23 cellular contexts compared by ENCODE assay signal in the genomic region with DNA sequence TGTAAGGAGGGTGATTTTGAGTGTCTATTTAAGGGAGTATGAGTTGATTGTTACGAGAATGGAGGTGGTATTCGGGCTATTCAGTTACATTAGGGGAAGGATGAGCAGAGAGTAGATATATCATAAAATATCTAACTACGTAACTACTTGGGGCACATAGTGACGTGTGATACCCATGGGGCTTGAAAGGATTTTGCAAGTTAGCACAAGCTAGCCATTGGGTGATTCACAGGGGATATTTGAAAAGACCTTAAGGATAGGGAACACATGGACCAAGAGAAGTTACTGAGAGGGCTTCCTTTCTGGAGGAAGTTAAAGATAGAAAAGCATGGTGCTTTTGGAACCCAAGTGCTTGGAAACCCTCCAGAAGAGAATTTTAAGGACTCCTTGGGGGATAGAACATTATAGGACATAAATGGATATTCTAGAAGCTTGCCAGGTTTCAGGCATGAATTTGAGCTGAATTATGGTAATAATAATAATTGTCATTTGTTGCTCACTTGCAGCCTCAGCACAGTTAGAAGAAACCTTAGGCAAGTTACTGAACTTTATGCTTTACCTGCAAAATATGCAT.
"Had no signal": no experiment of that assay in that cellular context is flagged by ENCODE, and none has a peak within 500 bp of the region (broad histone marks: within the 10 kb centered on the region; RNA-seq: fewer than 3 reads in every experiment).

No MANE protein-coding gene starts in this region.

- H3K4me3 Mint-ChIP-seq: activated naive CD8-positive, alpha-beta T cell treated with anti-CD3 and anti-CD28 coated beads, Interleukin-2, amount 10 ng/mL, durations not matched to agents 7 days and 5 days; naive thymus-derived CD4-positive, alpha-beta T cell; T-helper 2 cell treated with Interferon-gamma antibody and Interleukin-4, amounts not matched to agents 5 μg/mL and 100 μg/mL, for 36 hours had no signal

- H3K36me3 Mint-ChIP-seq: activated naive CD8-positive, alpha-beta T cell treated with anti-CD3 and anti-CD28 coated beads, Interleukin-2, amount 10 ng/mL, durations not matched to agents 7 days and 5 days had no signal

- ATAC-seq: gastrocnemius medialis; left cardiac atrium; left ventricle myocardium superior; naive thymus-derived CD4-positive, alpha-beta T cell; right cardiac atrium; stimulated activated naive CD8-positive, alpha-beta T cell treated with anti-CD3 and anti-CD28 coated beads, Interleukin-15, Interleukin-2, amounts not matched to agents 100 U/mL and 50 U/mL, for 24 hours had no signal

- H3K4me3 ChIP-seq: esophagus muscularis mucosa, gastrocnemius medialis, spleen, testis, transverse colon had no signal

- DNase-seq: activated CD4-positive, alpha-beta T cell treated with anti-CD3 and anti-CD28 coated beads for 48 hours; activated CD4-positive, alpha-beta T cell treated with anti-CD3 and anti-CD28 coated beads, Interleukin-2, amount 50 U/mL, for 48 hours; activated CD4-positive, CD25-positive, alpha-beta regulatory T cell; activated CD8-positive, alpha-beta memory T cell treated with anti-CD3 and anti-CD28 coated beads for 24 hours; activated effector memory CD4-positive, alpha-beta T cell treated with Interleukin-2 at 50 U/mL for 16 hours; activated naive CD4-positive, alpha-beta T cell treated with Interleukin-2 at 50 U/mL for 16 hours; activated naive CD8-positive, alpha-beta T cell treated with anti-CD3 and anti-CD28 coated beads, Interleukin-2, amount 10 ng/mL, durations not matched to agents 7 days and 5 days; brain microvascular endothelial cell; central memory CD4-positive, alpha-beta T cell; gastrocnemius medialis; glutamatergic neuron; islet precursor cell; left cardiac atrium; left ventricle myocardium superior; naive thymus-derived CD4-positive, alpha-beta T cell; right cardiac atrium; spleen; stimulated activated naive CD8-positive, alpha-beta T cell treated with anti-CD3 and anti-CD28 coated beads, Interleukin-15, Interleukin-2, amounts not matched to agents 100 U/mL and 50 U/mL, for 24 hours; T-helper 1 cell; testis; transverse colon had no signal

- H3K27me3 Mint-ChIP-seq: activated naive CD8-positive, alpha-beta T cell treated with anti-CD3 and anti-CD28 coated beads, Interleukin-2, amount 10 ng/mL, durations not matched to agents 7 days and 5 days; naive thymus-derived CD4-positive, alpha-beta T cell had no signal

- H3K9me3 Mint-ChIP-seq: activated naive CD8-positive, alpha-beta T cell treated with anti-CD3 and anti-CD28 coated beads, Interleukin-2, amount 10 ng/mL, durations not matched to agents 7 days and 5 days; naive thymus-derived CD4-positive, alpha-beta T cell; T-helper 2 cell treated with Interferon-gamma antibody and Interleukin-4, amounts not matched to agents 5 μg/mL and 100 μg/mL, for 36 hours had no signal

- H3K27ac Mint-ChIP-seq: activated naive CD8-positive, alpha-beta T cell treated with anti-CD3 and anti-CD28 coated beads, Interleukin-2, amount 10 ng/mL, durations not matched to agents 7 days and 5 days; T-helper 2 cell treated with Interferon-gamma antibody and Interleukin-4, amounts not matched to agents 5 μg/mL and 100 μg/mL, for 36 hours had no signal
